23 cellular contexts compared by ENCODE assay signal in the genomic region with DNA sequence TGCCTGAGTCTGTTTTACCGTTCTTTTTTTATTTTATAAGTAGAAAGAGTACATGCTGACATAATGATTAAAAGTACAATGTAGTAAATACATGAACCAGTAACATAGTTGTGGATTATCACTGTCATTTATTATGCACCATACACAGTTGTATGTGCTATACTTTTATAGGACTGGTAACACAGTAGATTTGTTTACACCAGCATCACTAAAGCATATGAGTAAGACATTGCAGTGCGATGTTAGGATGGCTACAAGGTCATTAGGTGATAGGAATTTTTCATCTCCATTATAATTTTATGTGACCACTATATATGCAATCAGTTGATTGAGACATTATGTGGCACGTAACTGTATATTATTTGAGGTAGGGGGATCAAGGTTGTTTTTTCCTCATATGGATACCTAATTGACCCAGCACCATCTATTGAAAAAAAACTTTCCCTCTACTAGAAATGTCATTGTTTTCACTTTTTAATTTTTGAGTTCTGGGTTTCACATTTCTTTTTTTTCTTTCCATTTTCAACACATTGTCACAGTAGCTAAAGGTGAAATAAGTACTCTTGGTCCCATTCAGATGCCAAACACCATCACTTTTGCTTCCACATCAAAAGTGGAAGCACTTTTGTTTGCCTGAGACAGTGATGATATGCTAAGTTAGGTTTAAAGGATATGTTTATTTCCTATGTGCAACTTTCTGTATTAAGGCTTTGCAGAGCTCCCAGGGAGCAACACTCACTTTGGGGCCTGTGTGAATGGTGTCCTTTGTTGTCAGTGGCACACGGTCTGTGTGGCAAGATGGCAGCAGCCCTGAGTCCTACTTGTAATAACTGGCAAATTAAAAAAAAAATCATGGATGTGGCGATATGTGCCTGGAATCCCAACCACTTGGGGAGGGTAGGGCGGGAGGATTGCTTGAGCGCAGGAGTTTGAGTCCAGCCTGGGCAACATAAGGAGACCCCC.
"Had no signal": no experiment of that assay in that cellular context is flagged by ENCODE, and none has a peak within 500 bp of the region (broad histone marks: within the 10 kb centered on the region; RNA-seq: fewer than 3 reads in every experiment).

No MANE protein-coding gene starts in this region.

- H3K27ac Mint-ChIP-seq: activated naive CD4-positive, alpha-beta T cell treated with anti-CD3 and anti-CD28 coated beads for 36 hours; activated naive CD8-positive, alpha-beta T cell treated with anti-CD3 and anti-CD28 coated beads, Interleukin-2, amount 50 U/mL, for 24 hours; activated T-helper 17 cell treated with anti-CD3 and anti-CD28 coated beads, Interleukin-2, amount 50 U/mL, for 72 hours; dendritic cell treated with granulocyte-macrophage colony-stimulating factor and Interleukin-4, amounts not matched to agents 40 ng/mL and 50 ng/mL, for 4 days; naive thymus-derived CD4-positive, alpha-beta T cell; type B pancreatic cell had no signal

- H3K27ac ChIP-seq: breast epithelium, skin epidermis, suprapubic skin had no signal

- H3K36me3 ChIP-seq: breast epithelium, heart right ventricle, suprapubic skin had no signal

- H3K9me3 Mint-ChIP-seq: activated naive CD4-positive, alpha-beta T cell treated with anti-CD3 and anti-CD28 coated beads for 36 hours; activated naive CD8-positive, alpha-beta T cell treated with anti-CD3 and anti-CD28 coated beads, Interleukin-2, amount 50 U/mL, for 24 hours; activated T-helper 17 cell treated with anti-CD3 and anti-CD28 coated beads, Interleukin-2, amount 50 U/mL, for 72 hours; dendritic cell treated with granulocyte-macrophage colony-stimulating factor and Interleukin-4, amounts not matched to agents 40 ng/mL and 50 ng/mL, for 4 days; naive thymus-derived CD4-positive, alpha-beta T cell; type B pancreatic cell had no signal

- H3K9me3 ChIP-seq: breast epithelium, heart right ventricle, suprapubic skin had no signal

- ATAC-seq: activated naive CD8-positive, alpha-beta T cell treated with anti-CD3 and anti-CD28 coated beads, Interleukin-2, amount 50 U/mL, for 24 hours; activated T-helper 17 cell treated with anti-CD3 and anti-CD28 coated beads, Interleukin-2, amount 50 U/mL, for 72 hours; left colon; right cardiac atrium had no signal

- H3K4me3 Mint-ChIP-seq: activated naive CD4-positive, alpha-beta T cell treated with anti-CD3 and anti-CD28 coated beads for 36 hours; activated naive CD8-positive, alpha-beta T cell treated with anti-CD3 and anti-CD28 coated beads, Interleukin-2, amount 50 U/mL, for 24 hours; activated T-helper 17 cell treated with anti-CD3 and anti-CD28 coated beads, Interleukin-2, amount 50 U/mL, for 72 hours; dendritic cell treated with granulocyte-macrophage colony-stimulating factor and Interleukin-4, amounts not matched to agents 40 ng/mL and 50 ng/mL, for 4 days; naive thymus-derived CD4-positive, alpha-beta T cell; type B pancreatic cell had no signal

- H3K4me1 ChIP-seq: breast epithelium, suprapubic skin had no signal

- H3K4me3 ChIP-seq: breast epithelium, heart right ventricle, lung, skin epidermis, suprapubic skin had no signal

- DNase-seq: activated CD4-positive, alpha-beta T cell treated with anti-CD3 and anti-CD28 coated beads, Interleukin-2, amount 50 U/mL, for 4 hours; activated CD4-positive, CD25-positive, alpha-beta regulatory T cell treated with anti-CD3 and anti-CD28 coated beads, Interleukin-2, amount 50 U/mL, for 72 hours; activated naive CD4-positive, alpha-beta T cell treated with anti-CD3 and anti-CD28 coated beads for 36 hours; activated naive CD8-positive, alpha-beta T cell treated with anti-CD3 and anti-CD28 coated beads, Interleukin-2, amount 50 U/mL, for 24 hours; activated T-cell treated with anti-CD3 and anti-CD28 coated beads for 4 hours; aorta; cerebellar nuclear complex; effector memory CD4-positive, alpha-beta T cell; foreskin melanocyte; heart right ventricle; left colon; naive thymus-derived CD4-positive, alpha-beta T cell; right cardiac atrium; stimulated activated CD4-positive, alpha-beta T cell treated with anti-CD3 and anti-CD28 coated beads, Interleukin-4, amount 100 ng/mL, for 24 hours; stimulated activated naive CD4-positive, alpha-beta T cell treated with Interleukin-2 at 50 U/mL for 16 hours; T1000 had no signal

- H3K27me3 Mint-ChIP-seq: activated naive CD8-positive, alpha-beta T cell treated with anti-CD3 and anti-CD28 coated beads, Interleukin-2, amount 50 U/mL, for 24 hours; activated T-helper 17 cell treated with anti-CD3 and anti-CD28 coated beads, Interleukin-2, amount 50 U/mL, for 72 hours; dendritic cell treated with granulocyte-macrophage colony-stimulating factor and Interleukin-4, amounts not matched to agents 40 ng/mL and 50 ng/mL, for 4 days; naive thymus-derived CD4-positive, alpha-beta T cell; type B pancreatic cell had no signal

- H3K27me3 ChIP-seq: breast epithelium, heart right ventricle, suprapubic skin had no signal
